In genomic region chr9:111661802-111662491, GRCh38 we compare ENCODE assay signal across 8 cellular contexts. TPM values are rescaled to one million over a fixed set of nuclear protein-coding genes. Genes with fewer than 3 reads are reported as not detected.
DNase-seq lines count a peak whose midpoint lies in the region; ATAC-seq and TF ChIP-seq lines count a peak whose summit lies in the region.

No MANE protein-coding gene starts in this region.

- H3K9me3 Mint-ChIP-seq in CD14-positive monocyte: no peaks in the 10 kb centered on the region

- peak overlapping the region; percentile 79 to 93 (median 88) for H3K27ac Mint-ChIP-seq in CD14-positive monocyte

- intact Hi-C loops in CD14-positive monocyte (cut with micrococcal nuclease): no loop called here
- intact Hi-C loops in heart right ventricle (cut with DNase I): loop anchor here in 2 of 10 donors (2.0 kb wide), 1 partner anchor 63 kb away; the partner anchor contains the start of gene PTGR1 (in 2 of the 2)

- peak overlapping the region; percentile 33 for H3K27ac ChIP-seq in RWPE2 (ENCODE audit: poor library complexity, severe bottlenecking)
- peak overlapping the region; percentile 60 for H3K27ac ChIP-seq in adipose tissue (ENCODE audit: low read depth, low read length)
- H3K27ac ChIP-seq in heart right ventricle: peak overlapping the region; percentile 49 to 95 (median 80)

- ATAC-seq in HG03378 (IDR thresholded peaks at IDR 0.05; ENCODE audit: unreplicated experiment) (peak; percentile 29), RWPE2 (ENCODE audit: low read depth) (peak; percentile 52), heart right ventricle (peak; percentile 61 to 79 (median 73))

- peak; percentile 47 for DNase-seq in CD14-positive monocyte (ENCODE audit: low spot score)
- DNase-seq in GM19240 (ENCODE audit: insufficient read length, low spot score): peak; percentile 26
- no peak for DNase-seq in RWPE2 (ENCODE audit: low spot score)
- peak; percentile 25 to 40 for DNase-seq in heart right ventricle
- DNase-seq in pons (ENCODE audit: low spot score): peak; percentile 35
- no peak for DNase-seq in H4 (ENCODE audit: low spot score)

- H3K27me3 ChIP-seq in RWPE2 (ENCODE audit: insufficient read depth, poor library complexity, severe bottlenecking) (no peaks in the 10 kb centered on the region), heart right ventricle (no peaks in the 10 kb centered on the region)

- peaks cover 9% of the 10 kb centered on the region for H3K4me1 ChIP-seq in RWPE2 (ENCODE audit: insufficient read depth, poor library complexity, severe bottlenecking)
- peaks cover 0 to 28% (median 16%) of the 10 kb centered on the region in 9 donors for H3K4me1 ChIP-seq in heart right ventricle

- H3K27me3 Mint-ChIP-seq in CD14-positive monocyte (ENCODE audit: low read depth in 3 of 3): peaks cover 5 to 10% (median 9%) of the 10 kb centered on the region in 3 donors

- no peak for TF ChIP-seq CTCF in CD14-positive monocyte (IDR thresholded peaks at IDR 0.05)
- TF ChIP-seq CTCF in RWPE2 (IDR thresholded peaks at IDR 0.05; ENCODE audit: poor library complexity, severe bottlenecking): no peak
- no peak for TF ChIP-seq CTCF in heart right ventricle (IDR thresholded peaks at IDR 0.05)

- H3K9me3 ChIP-seq in RWPE2 (ENCODE audit: severe bottlenecking) (no peaks in the 10 kb centered on the region), heart right ventricle (no peaks in the 10 kb centered on the region)

- H3K4me1 Mint-ChIP-seq in CD14-positive monocyte: peaks cover 27% of the 10 kb centered on the region

- WGBS in adipose tissue, 3 donors: 1% methylated on average over 52 to 56 of the region's 57 CpGs
- WGBS in heart right ventricle, 2 donors: 1% methylated on average over 46 to 57 of the region's 57 CpGs

- peak overlapping the region; percentile 86 for H3K4me3 ChIP-seq in RWPE2 (ENCODE audit: severe bottlenecking)
- H3K4me3 ChIP-seq in heart right ventricle: peak overlapping the region; percentile 69 to 95 (median 78)

- H3K36me3 Mint-ChIP-seq in CD14-positive monocyte: peaks cover 10 to 26% of the 10 kb centered on the region in 2 donors

- H3K4me3 Mint-ChIP-seq in CD14-positive monocyte: peak overlapping the region; percentile 100

- peaks cover 12% of the 10 kb centered on the region for H3K36me3 ChIP-seq in RWPE2 (ENCODE audit: low read depth)
- H3K36me3 ChIP-seq in heart right ventricle: peaks cover 0 to 30% (median 0%) of the 10 kb centered on the region in 9 donors

RNA-seq across cellular contexts. Expression of gene GNG10, which starts 0.5 kb away (rescaled TPM):
- 10 to 100 TPM; 67.9 to 84.1 TPM for polyA plus RNA-seq in CD14-positive monocyte
- 100 to 1,000 TPM in 1 of 3 donors, 10 to 100 TPM in 2; 15.0 to 147 (median 57.2) TPM for polyA plus RNA-seq in adipose tissue
- total RNA-seq in heart right ventricle: 10 to 100 TPM; 24.5 to 34.3 (median 26.6) TPM
- polyA plus RNA-seq in heart right ventricle: 10 to 100 TPM; 25.3 to 26.3 TPM
- total RNA-seq in H4 (2014; rRNA removed; shearing (Covaris generic)): 134 and 146 TPM in 2 replicates

RNA-seq across cellular contexts. Expression of gene DNAJC25, which starts 30.8 kb away (rescaled TPM):
- polyA plus RNA-seq in CD14-positive monocyte: 1 to 10 TPM; 1.1 to 1.6 TPM
- 1 to 10 TPM; 4.1 to 8.0 (median 6.0) TPM for polyA plus RNA-seq in adipose tissue
- 1 to 10 TPM; 3.8 to 9.3 (median 4.9) TPM for total RNA-seq in heart right ventricle
- 1 to 10 TPM; 6.5 to 7.8 TPM for polyA plus RNA-seq in heart right ventricle
- total RNA-seq in H4 (2014; rRNA removed; shearing (Covaris generic)): 10.3 and 11.6 TPM in 2 replicates

Comparison
In these comparisons a context has a peak if more than half of its experiments do, and no peak if none do; other contexts are left out.
1. DNase-seq: peak in CD14-positive monocyte (single experiment), GM19240 (single experiment), heart right ventricle (2 of 2) and pons (single experiment); none in RWPE2 (single experiment) and H4 (single experiment).
2. Peak in every context shown above with its lines, with median percentiles within 50 percentile points of each other: ATAC-seq and H3K27ac ChIP-seq.